In the genomic region with DNA sequence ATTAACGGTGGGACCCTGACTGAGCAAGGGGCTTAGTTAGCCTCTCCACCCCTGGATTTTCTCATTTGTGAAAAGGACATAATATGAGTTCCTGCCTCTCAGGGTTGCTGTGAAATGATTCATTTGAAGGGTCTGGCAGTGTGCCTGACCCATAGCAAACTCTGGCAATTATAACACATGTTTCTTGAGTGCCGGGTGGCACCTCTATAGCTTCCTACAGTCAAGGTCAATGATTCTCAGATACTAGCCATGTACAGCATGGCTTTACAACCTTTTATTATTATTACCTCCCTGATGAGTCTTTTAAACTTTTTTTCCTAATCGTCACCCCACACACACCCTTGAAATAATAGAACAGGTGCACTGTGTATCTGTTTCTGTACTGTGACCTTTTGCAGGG, we compare ENCODE assay signal across 27 cellular contexts. TPM values are rescaled to one million over a fixed set of nuclear protein-coding genes. Genes with fewer than 3 reads are reported as not detected.
"Had no signal": no experiment of that assay in that cellular context is flagged by ENCODE, and none has a peak within 500 bp of the region (broad histone marks: within the 10 kb centered on the region; RNA-seq: fewer than 3 reads in every experiment).

No MANE protein-coding gene starts in this region.

- H3K27me3 ChIP-seq: hepatocyte had no signal

- H3K9me3 Mint-ChIP-seq: effector memory CD8-positive, alpha-beta T cell had no signal

- DNase-seq: central memory CD4-positive, alpha-beta T cell; cortex of kidney; effector memory CD8-positive, alpha-beta T cell; esophagus squamous epithelium; foreskin fibroblast; head of caudate nucleus; kidney; left cardiac atrium; left ventricle myocardium superior; mesenchymal stem cell; midbrain; naive thymus-derived CD4-positive, alpha-beta T cell; nephron progenitor cell; psoas muscle; retina; stimulated activated CD4-positive, alpha-beta T cell treated with anti-CD3 and anti-CD28 coated beads, Interleukin-2, amount 100 ng/mL, for 48 hours; stimulated activated naive CD4-positive, alpha-beta T cell treated with Interleukin-2 at 50 U/mL for 16 hours; tibial artery; upper lobe of right lung had no signal

- H3K4me1 ChIP-seq: esophagus squamous epithelium, psoas muscle, tibial artery, upper lobe of right lung had no signal

- ATAC-seq: effector memory CD8-positive, alpha-beta T cell; left cardiac atrium; left ventricle myocardium superior; naive thymus-derived CD4-positive, alpha-beta T cell; psoas muscle; upper lobe of right lung had no signal

- H3K9me3 ChIP-seq: esophagus squamous epithelium, psoas muscle, tibial artery, upper lobe of right lung had no signal

- H3K4me3 Mint-ChIP-seq: effector memory CD8-positive, alpha-beta T cell; naive thymus-derived CD4-positive, alpha-beta T cell; nephron progenitor cell had no signal

- H3K4me3 ChIP-seq: esophagus squamous epithelium, hepatocyte, lung, psoas muscle, skin epidermis, tibial artery, upper lobe of right lung had no signal

- H3K36me3 ChIP-seq: esophagus squamous epithelium, tibial artery, upper lobe of right lung had no signal

- H3K27ac ChIP-seq: epithelial cell of prostate, esophagus squamous epithelium, hepatocyte, psoas muscle, skin epidermis, tibial artery, upper lobe of right lung had no signal

- H3K27ac Mint-ChIP-seq: effector memory CD8-positive, alpha-beta T cell; naive thymus-derived CD4-positive, alpha-beta T cell; nephron progenitor cell had no signal

RNA-seq across cellular contexts. Expression of a gene that starts 42.1 kb away (rescaled TPM):
- total RNA-seq: chondrocyte; esophagus squamous epithelium; hepatocyte; kidney; left cardiac atrium; left ventricle myocardium superior; lung; naive thymus-derived CD4-positive, alpha-beta T cell; omental fat pad; psoas muscle; sciatic nerve; temporal lobe; upper lobe of right lung had no signal
